ENCODE assay signal across 1 cellular context in genomic region chr3:46885612-46886011, GRCh38.
A peak's percentile ranks its signal among the peaks of the same experiment; 100 is the strongest.
TF ChIP-seq lines count a peak whose summit lies in the region.

No MANE protein-coding gene starts in this region.

TF ChIP-seq in K562, 482 proteins besides CTCF, POLR2A, EP300 and RAD21:
- TF ChIP-seq ZNF431 (CRISPR knock-in tag; IDR thresholded peaks at IDR 0.05): no peak
- peak; percentile 86 for TF ChIP-seq NFIX (CRISPR knock-in tag; IDR thresholded peaks at IDR 0.05; ENCODE audit: low read depth)
- no peak for TF ChIP-seq ZNF717 (CRISPR knock-in tag; IDR thresholded peaks at IDR 0.05)
- TF ChIP-seq EHMT2 (IDR thresholded peaks at IDR 0.05): no peak
- TF ChIP-seq CHCHD3 (CRISPR knock-in tag; IDR thresholded peaks at IDR 0.05): no peak
- peak; percentile 95 for TF ChIP-seq NFIC (IDR thresholded peaks at IDR 0.05)
- TF ChIP-seq POU5F1 (IDR thresholded peaks at IDR 0.05; ENCODE audit: borderline replicate concordance, low read depth, low read length, partially characterized antibody): no peak
- TF ChIP-seq MITF (IDR thresholded peaks at IDR 0.05): no peak
